1 cellular context compared by ENCODE assay signal in genomic region chr11:26649884-26650283, GRCh38.
TF ChIP-seq lines count a peak whose summit lies in the region.

No MANE protein-coding gene starts in this region.

TF ChIP-seq in GM12878, 131 proteins besides CTCF, POLR2A, EP300 and RAD21 (continued from another document):
- TF ChIP-seq SMAD5 (IDR thresholded peaks at IDR 0.05; ENCODE audit: low read depth): no peak
